ENCODE assay signal across 21 cellular contexts in the genomic region with DNA sequence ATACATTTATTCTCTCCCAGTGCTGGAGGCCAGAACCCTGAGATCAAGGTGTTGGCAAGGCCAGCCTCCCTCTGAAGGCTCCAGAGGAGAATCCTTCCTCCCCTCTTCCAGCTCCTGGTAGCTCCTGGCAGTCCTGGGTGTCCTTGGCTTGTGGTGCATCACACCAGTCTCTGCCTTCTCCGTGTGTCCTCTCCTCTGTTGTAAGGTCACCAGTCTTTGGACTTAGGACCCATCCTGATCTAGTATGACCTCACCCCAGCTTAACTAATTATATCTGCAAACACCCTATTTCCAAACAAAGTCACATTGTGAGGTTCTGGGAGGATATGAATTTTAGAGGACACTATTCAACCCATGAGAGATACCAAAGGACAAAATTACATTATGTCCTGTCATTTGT.
"Had no signal": no experiment of that assay in that cellular context is flagged by ENCODE, and none has a peak within 500 bp of the region (broad histone marks: within the 10 kb centered on the region; RNA-seq: fewer than 3 reads in every experiment).

No MANE protein-coding gene starts in this region.

- FAIRE-seq: HTR-8/SVneo, RCC 7860 had no signal

- H3K27ac ChIP-seq: HL-60, SJSA1, SK-N-MC had no signal

- H3K9me3 ChIP-seq: SJSA1 had no signal

- H3K36me3 ChIP-seq: SJSA1 had no signal

- DNase-seq: KBM-7, MV-4-11, NCI-H1048, NCI-H1105, NCI-H1436 treated with DMSO at 0.1 percent for 48 hours, NCI-H187, NCI-H2029, NCI-H2081 treated with DMSO at 0.1 percent for 48 hours, NCI-H2171, NCI-H226, NCI-H446, NCI-H510A, NCI-H524 treated with DMSO at 0.1 percent for 48 hours, NCI-H774, RPMI8226, SIG-M5 had no signal

- H3K4me3 ChIP-seq: SJSA1, SK-N-MC had no signal

- H3K27me3 ChIP-seq: SJSA1 had no signal
